In the genomic region with DNA sequence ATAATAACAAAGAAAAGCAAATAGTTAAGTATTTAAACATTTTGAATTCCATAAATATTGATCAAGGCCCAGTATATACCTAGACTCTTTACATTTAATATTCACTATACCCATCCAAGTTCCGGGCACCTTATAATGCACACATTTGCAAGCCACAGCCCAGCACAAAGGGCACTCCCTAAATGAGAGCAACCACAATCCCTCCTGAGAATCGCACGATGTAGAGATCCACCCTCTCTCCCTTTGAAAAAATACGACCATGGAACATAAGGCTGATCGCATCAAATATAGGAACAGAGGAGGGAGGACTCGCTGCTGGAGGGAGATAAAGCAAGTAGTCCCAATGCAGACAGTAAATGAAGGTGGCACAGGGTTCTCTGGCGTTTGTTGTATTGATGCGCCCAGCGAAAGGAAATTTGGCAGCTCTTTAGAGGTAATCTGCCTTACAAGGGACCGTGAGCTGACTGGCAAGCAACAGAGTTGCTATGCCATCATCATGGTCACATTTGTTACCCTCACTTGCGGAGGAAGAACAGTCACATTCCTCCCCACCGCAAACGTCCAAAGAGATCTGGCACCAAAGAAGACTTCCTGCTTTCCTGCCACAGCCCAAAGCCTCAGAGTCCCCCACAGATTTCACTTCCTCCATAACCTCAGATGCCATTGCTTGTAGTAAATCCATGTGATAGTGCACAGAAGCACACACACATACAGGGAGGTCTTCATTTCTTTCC, we compare ENCODE assay signal across 8 cellular contexts. TPM values are rescaled to one million over a fixed set of nuclear protein-coding genes. Genes with fewer than 3 reads are reported as not detected.
DNase-seq lines count a peak whose midpoint lies in the region; ATAC-seq and TF ChIP-seq lines count a peak whose summit lies in the region.

No MANE protein-coding gene starts in this region.

- H3K9me3 ChIP-seq in Karpas-422 (ENCODE audit: low read length) (no peaks in the 10 kb centered on the region), neural progenitor cell (ENCODE audit: low read depth) (no peaks in the 10 kb centered on the region)

- TF ChIP-seq POLR2A in GM18505 (IDR thresholded peaks at IDR 0.05; ENCODE audit: borderline replicate concordance, extremely low read depth, insufficient read depth, insufficient read length), result no peak

- H3K27me3 Mint-ChIP-seq in neural progenitor cell (ENCODE audit: insufficient read depth, low read depth), result no peaks in the 10 kb centered on the region

- peak overlapping the region; percentile 16; the same call in 1 of the 2 replicates for H3K9ac ChIP-seq in Karpas-422 (ENCODE audit: low read length)
- H3K9ac ChIP-seq in neural progenitor cell, result no peak overlapping the region

- H3K4me1 Mint-ChIP-seq in neural progenitor cell, result peaks cover 8% of the 10 kb centered on the region

- H3K27ac ChIP-seq in Karpas-422 (ENCODE audit: low read length) (no peak overlapping the region), neural progenitor cell (no peak overlapping the region)

- no peak overlapping the region for H3K4me3 ChIP-seq in Karpas-422 (ENCODE audit: low read length)
- H3K4me3 ChIP-seq in neural progenitor cell, result no peak overlapping the region

- no peak overlapping the region for H3K4me3 Mint-ChIP-seq in neural progenitor cell

- peak; percentile 92 for ATAC-seq in GM18505 (IDR thresholded peaks at IDR 0.05; ENCODE audit: unreplicated experiment)
- ATAC-seq in GM21576 (IDR thresholded peaks at IDR 0.05; ENCODE audit: unreplicated experiment), result peak; percentile 87

- TF ChIP-seq CTCF in neural progenitor cell (IDR thresholded peaks at IDR 0.05), result no peak

- no peaks in the 10 kb centered on the region for H3K9me2 ChIP-seq in Karpas-422 (replicated peaks; ENCODE audit: insufficient read depth, low read length)

- no peaks in the 10 kb centered on the region for H3K36me3 ChIP-seq in Karpas-422 (ENCODE audit: insufficient read depth, low read length)
- no peaks in the 10 kb centered on the region for H3K36me3 ChIP-seq in neural progenitor cell

- no peaks in the 10 kb centered on the region for H3F3A ChIP-seq in neural progenitor cell (ENCODE audit: low read depth)

- peaks cover 15% of the 10 kb centered on the region for H3K4me1 ChIP-seq in Karpas-422 (ENCODE audit: low read length)
- peaks cover 7% of the 10 kb centered on the region for H3K4me1 ChIP-seq in neural progenitor cell

- H3K4me2 ChIP-seq in Karpas-422 (ENCODE audit: low read depth, low read length, poor library complexity, severe bottlenecking), result peak overlapping the region; percentile 22
- H3K4me2 ChIP-seq in neural progenitor cell, result no peak overlapping the region

- H4K20me1 ChIP-seq in Karpas-422 (ENCODE audit: insufficient read depth, low read depth, low read length), result no peaks in the 10 kb centered on the region
- H4K20me1 ChIP-seq in neural progenitor cell (ENCODE audit: low read depth), result no peaks in the 10 kb centered on the region

- DNase-seq in Karpas-422 (peak; percentile 58), SK-N-DZ (ENCODE audit: low spot score) (no peak), islet precursor cell (no peak), activated gamma-delta T cell treated with Interleukin-2 at 50 U/mL for 16 hours (no peak), neural progenitor cell (ENCODE audit: low spot score) (no peak)
- DNase-seq in central memory CD4-positive, alpha-beta T cell, result peak; percentile 30

- H3K27ac Mint-ChIP-seq in neural progenitor cell, result no peak overlapping the region

- H3K27me3 ChIP-seq in Karpas-422 (ENCODE audit: low read length), result no peaks in the 10 kb centered on the region
- no peaks in the 10 kb centered on the region for H3K27me3 ChIP-seq in neural progenitor cell

- no peaks in the 10 kb centered on the region for H3K36me3 Mint-ChIP-seq in neural progenitor cell

- H3K79me2 ChIP-seq in Karpas-422 (ENCODE audit: low read length) (no peaks in the 10 kb centered on the region), neural progenitor cell (ENCODE audit: low read depth) (no peaks in the 10 kb centered on the region)

- H2AFZ ChIP-seq in Karpas-422 (ENCODE audit: low read length), result peak overlapping the region; percentile 36; the same call in 1 of the 2 replicates
- no peak overlapping the region for H2AFZ ChIP-seq in neural progenitor cell (replicated peaks)

- no peaks in the 10 kb centered on the region for H3K9me3 Mint-ChIP-seq in neural progenitor cell

RNA-seq across cellular contexts. Expression of a gene that starts 16.1 kb away (rescaled TPM):
- not detected in 2 replicates for total RNA-seq in Karpas-422 (2014; rRNA removed; shearing (Covaris generic); ENCODE audit: low replicate concordance)
- polyA plus RNA-seq in SK-N-DZ (2014; cell fraction: cytosol; rRNA removed), result not detected in 2 replicates
- not detected in 2 replicates for polyA plus RNA-seq in SK-N-DZ (2014; cell fraction: nucleus; rRNA removed)
- not detected in 2 replicates for total RNA-seq in neural progenitor cell (ENCODE audit: low replicate concordance)

RNA-seq across cellular contexts. Expression of a gene that starts 22.5 kb away (rescaled TPM):
- total RNA-seq in Karpas-422 (2014; rRNA removed; shearing (Covaris generic); ENCODE audit: low replicate concordance), result not detected in 2 replicates
- polyA plus RNA-seq in SK-N-DZ (2014; cell fraction: cytosol; rRNA removed), result not detected in 2 replicates
- not detected in 2 replicates for polyA plus RNA-seq in SK-N-DZ (2014; cell fraction: nucleus; rRNA removed)
- not detected in 2 replicates for total RNA-seq in neural progenitor cell (ENCODE audit: low replicate concordance)

RNA-seq across cellular contexts. Expression of a gene that starts 57.5 kb away (rescaled TPM):
- 156 and 174 TPM in 2 replicates for total RNA-seq in Karpas-422 (2014; rRNA removed; shearing (Covaris generic); ENCODE audit: low replicate concordance)
- 24.0 and 42.0 TPM in 2 replicates for polyA plus RNA-seq in SK-N-DZ (2014; cell fraction: cytosol; rRNA removed)
- 47.4 and 62.5 TPM in 2 replicates for polyA plus RNA-seq in SK-N-DZ (2014; cell fraction: nucleus; rRNA removed)
- 45.3 and 61.6 TPM in 2 replicates for total RNA-seq in neural progenitor cell (ENCODE audit: low replicate concordance)

Comparison
In these comparisons a context has a peak if more than half of its experiments do, and no peak if none do; other contexts are left out.
1. DNase-seq: peak in Karpas-422 (single experiment) and central memory CD4-positive, alpha-beta T cell (single experiment); none in SK-N-DZ (single experiment), islet precursor cell (single experiment), activated gamma-delta T cell treated with Interleukin-2 at 50 U/mL for 16 hours (single experiment) and neural progenitor cell (single experiment).